In genomic region chr9:134335095-134335489, GRCh38 we compare ENCODE assay signal across 2 cellular contexts.
TF ChIP-seq lines count a peak whose summit lies in the region.

No MANE protein-coding gene starts in this region.

TF ChIP-seq in HEK293, 187 proteins besides CTCF, POLR2A, EP300 and RAD21 (continued from another document):
- no peak; the same call in 1 of the 2 replicates for TF ChIP-seq PRDM10 (tag by site-specific recombination; IDR thresholded peaks at IDR 0.05)
- peak; percentile 90 for TF ChIP-seq ZFHX2 (tag by site-specific recombination; conservative IDR thresholded peaks at IDR 0.05)
- no peak for TF ChIP-seq ZNF629 (tag by site-specific recombination; IDR thresholded peaks at IDR 0.05)
- no peak for TF ChIP-seq ZNF776 (tag by site-specific recombination; IDR thresholded peaks at IDR 0.05; ENCODE audit: borderline replicate concordance)
- TF ChIP-seq HOXC10 (CRISPR knock-in tag; IDR thresholded peaks at IDR 0.05): no peak
- TF ChIP-seq ZSCAN18 (tag by site-specific recombination; IDR thresholded peaks at IDR 0.05): no peak
- peak; percentile 45; the same call in 1 of the 2 replicates for TF ChIP-seq PATZ1 (tag by site-specific recombination; IDR thresholded peaks at IDR 0.05)
TF ChIP-seq in HEK293: peak in this region for 10.

TF ChIP-seq in liver, 16 proteins besides CTCF, POLR2A, EP300 and RAD21 (continued from another document):
- no peak for TF ChIP-seq ATF3 (IDR thresholded peaks at IDR 0.05)
- no peak for TF ChIP-seq JUND (IDR thresholded peaks at IDR 0.05)
- TF ChIP-seq RXRA (IDR thresholded peaks at IDR 0.05): no peak
- TF ChIP-seq YY1 (IDR thresholded peaks at IDR 0.05): no peak
- no peak for TF ChIP-seq TAF1 (conservative IDR thresholded peaks at IDR 0.05)
